In genomic region chr2:52934354-52934898, GRCh38 we compare ENCODE assay signal across 10 cellular contexts.
DNase-seq lines count a peak whose midpoint lies in the region; ATAC-seq and TF ChIP-seq lines count a peak whose summit lies in the region.
"Had no signal": no experiment of that assay in that cellular context is flagged by ENCODE, and none has a peak within 500 bp of the region (broad histone marks: within the 10 kb centered on the region; RNA-seq: fewer than 3 reads in every experiment).

No MANE protein-coding gene starts in this region.

- DNase-seq in ELR (ENCODE audit: low read depth) (peak; percentile 80), GM23338 (ENCODE audit: low spot score) (no peak), LNCaP clone FGC (ENCODE audit: low read depth) (peak; percentile 51), fibroblast of villous mesenchyme (ENCODE audit: low read depth) (peak; percentile 16), inferior parietal cortex (ENCODE audit: extremely low spot score) (no peak), NCI-H146 (lab: John Stamatoyannopoulos, UW) (no peak), posterior vena cava (ENCODE audit: low spot score) (no peak), NCI-H1436 treated with DMSO at 0.1 percent for 48 hours (lab: John Stamatoyannopoulos, UW) (no peak)
- DNase-seq: DMS153, NCI-H1092 treated with DMSO at 0.1 percent for 48 hours had no signal

- peak overlapping the region; percentile 28 for H3K27ac Mint-ChIP-seq in GM23338

- H3K27me3 Mint-ChIP-seq in GM23338 (ENCODE audit: insufficient read depth, low read depth, poor library complexity): no peaks in the 10 kb centered on the region

- H3K36me3 ChIP-seq in GM23338 (ENCODE audit: insufficient read depth): no peaks in the 10 kb centered on the region

- H3K4me3 Mint-ChIP-seq in GM23338: no peak overlapping the region

- 0 out of 2 replicates have a peak, but pooled peaks cover 5% of the 10 kb centered on the region for H3K4me1 ChIP-seq in GM23338 (ENCODE audit: insufficient read depth)

- H3K4me1 Mint-ChIP-seq in GM23338: no peaks in the 10 kb centered on the region

- H3K9me2 ChIP-seq in GM23338 (ENCODE audit: insufficient read depth): peaks cover 4% of the 10 kb centered on the region; the same call in 1 of the 2 replicates

- TF ChIP-seq CTCF in GM23338 (conservative IDR thresholded peaks at IDR 0.05; ENCODE audit: low read depth in 2 of 2): no peak
- TF ChIP-seq CTCF in LNCaP clone FGC (IDR thresholded peaks at IDR 0.05; ENCODE audit: control insufficient read depth, extremely low read depth, insufficient read depth): no peak
- TF ChIP-seq CTCF in fibroblast of villous mesenchyme (IDR thresholded peaks at IDR 0.05; ENCODE audit: insufficient read depth, low read depth, low read length): no peak

- peak overlapping the region; percentile 23; the same call in 1 of the 2 replicates for H2AFZ ChIP-seq in GM23338

- peaks cover 13% of the 10 kb centered on the region for H3K9me3 Mint-ChIP-seq in GM23338

- ATAC-seq in GM23338: no peak

- H3F3A ChIP-seq in GM23338 (replicated peaks; ENCODE audit: low read depth): no peaks in the 10 kb centered on the region

- H3K4me3 ChIP-seq in GM23338 (no peak overlapping the region), LNCaP clone FGC (ENCODE audit: low read depth, low read length) (no peak overlapping the region), fibroblast of villous mesenchyme (ENCODE audit: low read depth, low read length) (no peak overlapping the region)

- no peak overlapping the region for H3K4me2 ChIP-seq in GM23338

- H3K79me2 ChIP-seq in GM23338 (replicated peaks; ENCODE audit: insufficient read depth): no peaks in the 10 kb centered on the region

- H3K27ac ChIP-seq in GM23338 (ENCODE audit: low read depth): no peak overlapping the region

- H3K36me3 Mint-ChIP-seq in GM23338 (ENCODE audit: low read depth): peaks cover 13% of the 10 kb centered on the region

- intact Hi-C loops in posterior vena cava (cut with DNase I): no loop called here

- no peaks in the 10 kb centered on the region; the same call in 1 of the 2 replicates for H4K20me1 ChIP-seq in GM23338 (replicated peaks; ENCODE audit: insufficient read depth)

- no peaks in the 10 kb centered on the region for H3K27me3 ChIP-seq in GM23338 (ENCODE audit: insufficient read depth)

TF ChIP-seq in GM23338, 12 proteins besides CTCF, POLR2A, EP300 and RAD21:
- no peak for TF ChIP-seq JUNB (IDR thresholded peaks at IDR 0.05; ENCODE audit: unreplicated experiment)
- TF ChIP-seq, protein P1, sequence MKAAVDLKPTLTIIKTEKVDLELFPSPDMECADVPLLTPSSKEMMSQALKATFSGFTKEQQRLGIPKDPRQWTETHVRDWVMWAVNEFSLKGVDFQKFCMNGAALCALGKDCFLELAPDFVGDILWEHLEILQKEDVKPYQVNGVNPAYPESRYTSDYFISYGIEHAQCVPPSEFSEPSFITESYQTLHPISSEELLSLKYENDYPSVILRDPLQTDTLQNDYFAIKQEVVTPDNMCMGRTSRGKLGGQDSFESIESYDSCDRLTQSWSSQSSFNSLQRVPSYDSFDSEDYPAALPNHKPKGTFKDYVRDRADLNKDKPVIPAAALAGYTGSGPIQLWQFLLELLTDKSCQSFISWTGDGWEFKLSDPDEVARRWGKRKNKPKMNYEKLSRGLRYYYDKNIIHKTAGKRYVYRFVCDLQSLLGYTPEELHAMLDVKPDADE (IDR thresholded peaks at IDR 0.05): no peak
- TF ChIP-seq, protein P2, sequence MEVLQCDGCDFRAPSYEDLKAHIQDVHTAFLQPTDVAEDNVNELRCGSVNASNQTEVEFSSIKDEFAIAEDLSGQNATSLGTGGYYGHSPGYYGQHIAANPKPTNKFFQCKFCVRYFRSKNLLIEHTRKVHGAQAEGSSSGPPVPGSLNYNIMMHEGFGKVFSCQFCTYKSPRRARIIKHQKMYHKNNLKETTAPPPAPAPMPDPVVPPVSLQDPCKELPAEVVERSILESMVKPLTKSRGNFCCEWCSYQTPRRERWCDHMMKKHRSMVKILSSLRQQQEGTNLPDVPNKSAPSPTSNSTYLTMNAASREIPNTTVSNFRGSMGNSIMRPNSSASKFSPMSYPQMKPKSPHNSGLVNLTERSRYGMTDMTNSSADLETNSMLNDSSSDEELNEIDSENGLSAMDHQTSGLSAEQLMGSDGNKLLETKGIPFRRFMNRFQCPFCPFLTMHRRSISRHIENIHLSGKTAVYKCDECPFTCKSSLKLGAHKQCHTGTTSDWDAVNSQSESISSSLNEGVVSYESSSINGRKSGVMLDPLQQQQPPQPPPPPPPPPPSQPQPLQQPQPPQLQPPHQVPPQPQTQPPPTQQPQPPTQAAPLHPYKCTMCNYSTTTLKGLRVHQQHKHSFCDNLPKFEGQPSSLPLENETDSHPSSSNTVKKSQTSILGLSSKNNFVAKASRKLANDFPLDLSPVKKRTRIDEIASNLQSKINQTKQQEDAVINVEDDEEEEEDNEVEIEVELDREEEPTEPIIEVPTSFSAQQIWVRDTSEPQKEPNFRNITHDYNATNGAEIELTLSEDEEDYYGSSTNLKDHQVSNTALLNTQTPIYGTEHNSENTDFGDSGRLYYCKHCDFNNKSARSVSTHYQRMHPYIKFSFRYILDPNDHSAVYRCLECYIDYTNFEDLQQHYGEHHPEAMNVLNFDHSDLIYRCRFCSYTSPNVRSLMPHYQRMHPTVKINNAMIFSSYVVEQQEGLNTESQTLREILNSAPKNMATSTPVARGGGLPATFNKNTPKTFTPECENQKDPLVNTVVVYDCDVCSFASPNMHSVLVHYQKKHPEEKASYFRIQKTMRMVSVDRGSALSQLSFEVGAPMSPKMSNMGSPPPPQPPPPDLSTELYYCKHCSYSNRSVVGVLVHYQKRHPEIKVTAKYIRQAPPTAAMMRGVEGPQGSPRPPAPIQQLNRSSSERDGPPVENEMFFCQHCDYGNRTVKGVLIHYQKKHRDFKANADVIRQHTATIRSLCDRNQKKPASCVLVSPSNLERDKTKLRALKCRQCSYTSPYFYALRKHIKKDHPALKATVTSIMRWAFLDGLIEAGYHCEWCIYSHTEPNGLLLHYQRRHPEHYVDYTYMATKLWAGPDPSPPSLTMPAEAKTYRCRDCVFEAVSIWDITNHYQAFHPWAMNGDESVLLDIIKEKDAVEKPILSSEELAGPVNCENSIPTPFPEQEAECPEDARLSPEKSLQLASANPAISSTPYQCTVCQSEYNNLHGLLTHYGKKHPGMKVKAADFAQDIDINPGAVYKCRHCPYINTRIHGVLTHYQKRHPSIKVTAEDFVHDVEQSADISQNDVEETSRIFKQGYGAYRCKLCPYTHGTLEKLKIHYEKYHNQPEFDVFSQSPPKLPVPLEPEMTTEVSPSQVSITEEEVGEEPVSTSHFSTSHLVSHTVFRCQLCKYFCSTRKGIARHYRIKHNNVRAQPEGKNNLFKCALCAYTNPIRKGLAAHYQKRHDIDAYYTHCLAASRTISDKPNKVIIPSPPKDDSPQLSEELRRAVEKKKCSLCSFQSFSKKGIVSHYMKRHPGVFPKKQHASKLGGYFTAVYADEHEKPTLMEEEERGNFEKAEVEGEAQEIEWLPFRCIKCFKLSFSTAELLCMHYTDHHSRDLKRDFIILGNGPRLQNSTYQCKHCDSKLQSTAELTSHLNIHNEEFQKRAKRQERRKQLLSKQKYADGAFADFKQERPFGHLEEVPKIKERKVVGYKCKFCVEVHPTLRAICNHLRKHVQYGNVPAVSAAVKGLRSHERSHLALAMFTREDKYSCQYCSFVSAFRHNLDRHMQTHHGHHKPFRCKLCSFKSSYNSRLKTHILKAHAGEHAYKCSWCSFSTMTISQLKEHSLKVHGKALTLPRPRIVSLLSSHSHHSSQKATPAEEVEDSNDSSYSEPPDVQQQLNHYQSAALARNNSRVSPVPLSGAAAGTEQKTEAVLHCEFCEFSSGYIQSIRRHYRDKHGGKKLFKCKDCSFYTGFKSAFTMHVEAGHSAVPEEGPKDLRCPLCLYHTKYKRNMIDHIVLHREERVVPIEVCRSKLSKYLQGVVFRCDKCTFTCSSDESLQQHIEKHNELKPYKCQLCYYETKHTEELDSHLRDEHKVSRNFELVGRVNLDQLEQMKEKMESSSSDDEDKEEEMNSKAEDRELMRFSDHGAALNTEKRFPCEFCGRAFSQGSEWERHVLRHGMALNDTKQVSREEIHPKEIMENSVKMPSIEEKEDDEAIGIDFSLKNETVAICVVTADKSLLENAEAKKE (CRISPR knock-in tag; IDR thresholded peaks at IDR 0.05): no peak
- no peak for TF ChIP-seq NANOG (IDR thresholded peaks at IDR 0.05; ENCODE audit: borderline replicate concordance)
- no peak for TF ChIP-seq POLR2AphosphoS5 (IDR thresholded peaks at IDR 0.05; ENCODE audit: low read depth)
- TF ChIP-seq ZNF114 (CRISPR knock-in tag; IDR thresholded peaks at IDR 0.05): no peak
- no peak for TF ChIP-seq ZNF331 (CRISPR knock-in tag; IDR thresholded peaks at IDR 0.05; ENCODE audit: low read depth)
- TF ChIP-seq STAT1 (IDR thresholded peaks at IDR 0.05; ENCODE audit: unreplicated experiment): no peak
- no peak for TF ChIP-seq EZH2 (IDR thresholded peaks at IDR 0.05; ENCODE audit: low read depth, unreplicated experiment)
- no peak for TF ChIP-seq REST (IDR thresholded peaks at IDR 0.05; ENCODE audit: unreplicated experiment)

Comparison
In these comparisons a context has a peak if more than half of its experiments do, and no peak if none do; other contexts are left out.
1. DNase-seq: peak in ELR (single experiment), LNCaP clone FGC (single experiment) and fibroblast of villous mesenchyme (single experiment); none in GM23338 (single experiment), inferior parietal cortex (single experiment), NCI-H146 (single experiment), posterior vena cava (single experiment) and NCI-H1436 treated with DMSO at 0.1 percent for 48 hours (single experiment).